Comparison of ENCODE assay signal across 1 cellular context in the genomic region with DNA sequence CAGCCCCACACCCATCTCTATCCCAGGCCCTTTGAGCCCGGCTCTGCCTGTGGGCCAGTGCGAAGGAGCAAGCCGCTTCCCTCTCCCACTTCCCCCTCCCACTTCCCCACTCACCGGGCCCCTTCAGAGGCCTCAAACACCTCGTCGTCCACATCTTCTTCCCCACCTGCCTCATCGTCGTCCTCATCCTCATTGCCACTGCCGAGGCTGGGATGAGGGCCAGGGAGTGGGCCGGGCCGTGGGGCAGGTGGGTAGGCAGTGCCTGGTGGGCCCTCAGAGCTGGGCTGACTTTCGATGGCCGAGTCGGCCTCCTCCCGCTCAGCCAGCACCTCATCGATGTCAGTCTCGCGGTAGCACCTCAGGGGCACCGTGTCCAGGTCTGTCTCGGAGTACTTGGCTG.
TF ChIP-seq lines count a peak whose summit lies in the region.

No MANE protein-coding gene starts in this region.

TF ChIP-seq in neural cell, 6 proteins besides CTCF, POLR2A, EP300 and RAD21:
- TF ChIP-seq, protein P1, sequence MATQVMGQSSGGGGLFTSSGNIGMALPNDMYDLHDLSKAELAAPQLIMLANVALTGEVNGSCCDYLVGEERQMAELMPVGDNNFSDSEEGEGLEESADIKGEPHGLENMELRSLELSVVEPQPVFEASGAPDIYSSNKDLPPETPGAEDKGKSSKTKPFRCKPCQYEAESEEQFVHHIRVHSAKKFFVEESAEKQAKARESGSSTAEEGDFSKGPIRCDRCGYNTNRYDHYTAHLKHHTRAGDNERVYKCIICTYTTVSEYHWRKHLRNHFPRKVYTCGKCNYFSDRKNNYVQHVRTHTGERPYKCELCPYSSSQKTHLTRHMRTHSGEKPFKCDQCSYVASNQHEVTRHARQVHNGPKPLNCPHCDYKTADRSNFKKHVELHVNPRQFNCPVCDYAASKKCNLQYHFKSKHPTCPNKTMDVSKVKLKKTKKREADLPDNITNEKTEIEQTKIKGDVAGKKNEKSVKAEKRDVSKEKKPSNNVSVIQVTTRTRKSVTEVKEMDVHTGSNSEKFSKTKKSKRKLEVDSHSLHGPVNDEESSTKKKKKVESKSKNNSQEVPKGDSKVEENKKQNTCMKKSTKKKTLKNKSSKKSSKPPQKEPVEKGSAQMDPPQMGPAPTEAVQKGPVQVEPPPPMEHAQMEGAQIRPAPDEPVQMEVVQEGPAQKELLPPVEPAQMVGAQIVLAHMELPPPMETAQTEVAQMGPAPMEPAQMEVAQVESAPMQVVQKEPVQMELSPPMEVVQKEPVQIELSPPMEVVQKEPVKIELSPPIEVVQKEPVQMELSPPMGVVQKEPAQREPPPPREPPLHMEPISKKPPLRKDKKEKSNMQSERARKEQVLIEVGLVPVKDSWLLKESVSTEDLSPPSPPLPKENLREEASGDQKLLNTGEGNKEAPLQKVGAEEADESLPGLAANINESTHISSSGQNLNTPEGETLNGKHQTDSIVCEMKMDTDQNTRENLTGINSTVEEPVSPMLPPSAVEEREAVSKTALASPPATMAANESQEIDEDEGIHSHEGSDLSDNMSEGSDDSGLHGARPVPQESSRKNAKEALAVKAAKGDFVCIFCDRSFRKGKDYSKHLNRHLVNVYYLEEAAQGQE (IDR thresholded peaks at IDR 0.05; ENCODE audit: borderline replicate concordance), result no peak
- TF ChIP-seq EZH2 (IDR thresholded peaks at IDR 0.05; ENCODE audit: borderline replicate concordance, insufficient read depth, low read length, poor library complexity, severe bottlenecking), result no peak
- TF ChIP-seq MXI1 (conservative IDR thresholded peaks at IDR 0.05; ENCODE audit: poor library complexity, severe bottlenecking), result no peak
- no peak for TF ChIP-seq POLR2AphosphoS5 (IDR thresholded peaks at IDR 0.05)
- TF ChIP-seq SMC3 (conservative IDR thresholded peaks at IDR 0.05; ENCODE audit: poor library complexity), result no peak
- TF ChIP-seq TAF1 (IDR thresholded peaks at IDR 0.05; ENCODE audit: low read depth), result no peak
